Comparison of ENCODE assay signal across 17 cellular contexts in genomic region chr7:79933144-79933543, GRCh38.
A peak's percentile ranks its signal among the peaks of the same experiment; 100 is the strongest.
DNase-seq lines count a peak whose midpoint lies in the region; ATAC-seq and TF ChIP-seq lines count a peak whose summit lies in the region.
"Had no signal": no experiment of that assay in that cellular context is flagged by ENCODE, and none has a peak within 500 bp of the region (broad histone marks: within the 10 kb centered on the region; RNA-seq: fewer than 3 reads in every experiment).

No MANE protein-coding gene starts in this region.

- H3K27me3 ChIP-seq in GM23248 (replicated peaks; ENCODE audit: insufficient read depth) (no peaks in the 10 kb centered on the region), heart right ventricle (no peaks in the 10 kb centered on the region)

- H3K9me2 ChIP-seq in GM23248 (ENCODE audit: insufficient read depth) = no peaks in the 10 kb centered on the region

- H3K36me3 ChIP-seq in GM23248 (ENCODE audit: low read depth) (no peaks in the 10 kb centered on the region), heart right ventricle (no peaks in the 10 kb centered on the region)

- H3K79me2 ChIP-seq in GM23248 (ENCODE audit: insufficient read depth) = no peaks in the 10 kb centered on the region

- H3K9ac ChIP-seq in GM23248 = no peak overlapping the region

- H3K9me3 ChIP-seq in GM23248 (ENCODE audit: low read depth) (no peaks in the 10 kb centered on the region), heart right ventricle (peaks cover 0 to 4% (median 0%) of the 10 kb centered on the region in 11 donors)

- no peak for ATAC-seq in stimulated activated naive CD8-positive, alpha-beta T cell treated with anti-CD3 and anti-CD28 coated beads, Interleukin-15, Interleukin-2, amounts not matched to agents 100 U/mL and 50 U/mL, for 24 hours
- no peak for ATAC-seq in heart right ventricle
- no peak for ATAC-seq in GM21423 (IDR thresholded peaks at IDR 0.05; ENCODE audit: unreplicated experiment)

- H4K20me1 ChIP-seq in GM23248 (ENCODE audit: insufficient read depth) = no peaks in the 10 kb centered on the region

- intact Hi-C loops in heart right ventricle (cut with DNase I) = no loop called here

- in situ Hi-C loops in GM23248 (cut with MboI) (no loop called here), astrocyte of the spinal cord (cut with HindIII; ENCODE audit: low sequenced_read_pairs) (no loop called here)

- no peak overlapping the region for H3K4me3 ChIP-seq in GM23248
- H3K4me3 ChIP-seq in astrocyte of the spinal cord (ENCODE audit: low read depth, low read length) = no peak overlapping the region
- no peak overlapping the region for H3K4me3 ChIP-seq in fibroblast of the aortic adventitia (ENCODE audit: low read depth, low read length)
- no peak overlapping the region for H3K4me3 ChIP-seq in heart right ventricle
- H3K4me3 ChIP-seq: PC-9, SK-N-MC had no signal

- TF ChIP-seq CTCF in astrocyte of the spinal cord (IDR thresholded peaks at IDR 0.05; ENCODE audit: low read depth, low read length) = no peak
- TF ChIP-seq CTCF in fibroblast of the aortic adventitia (IDR thresholded peaks at IDR 0.05; ENCODE audit: insufficient read depth, low read length) = no peak
- TF ChIP-seq CTCF in heart right ventricle (IDR thresholded peaks at IDR 0.05) = no peak

- DNase-seq in GM23248 (peak; percentile 57), astrocyte of the spinal cord (ENCODE audit: low read depth, low spot score) (peak; percentile 56), fibroblast of the aortic adventitia (ENCODE audit: low read depth) (peak; percentile 98), DMS79 treated with DMSO at 0.1 percent for 48 hours (lab: John Stamatoyannopoulos, UW) (no peak), heart right ventricle (no peak)
- no peak for DNase-seq in stimulated activated naive CD8-positive, alpha-beta T cell treated with anti-CD3 and anti-CD28 coated beads, Interleukin-15, Interleukin-2, amounts not matched to agents 100 U/mL and 50 U/mL, for 24 hours
- DNase-seq: CD4-positive, CD25-positive, alpha-beta regulatory T cell; DMS53; GDM1; KBM-7; NCI-H146; NCI-H345; NCI-H69; PC-9 had no signal

- WGBS in GM23248 (ENCODE audit: low coverage in 1 of 2, low lambda C conversion rate in 2 of 2, missing lambda C conversion rate in 2 of 2), 2 experiments = 76 to 78% methylated on average over 3 of the region's 3 CpGs
- 69 to 74% methylated on average over 3 of the region's 3 CpGs for WGBS in heart right ventricle, 2 donors

- H3F3A ChIP-seq in GM23248 (ENCODE audit: insufficient read depth) = no peaks in the 10 kb centered on the region

- H3K4me1 ChIP-seq in GM23248 (ENCODE audit: insufficient read depth) = peaks cover 13% of the 10 kb centered on the region
- H3K4me1 ChIP-seq in heart right ventricle = no peaks in the 10 kb centered on the region

- peak overlapping the region; percentile 22; the same call in 1 of the 2 replicates for H3K27ac ChIP-seq in GM23248
- no peak overlapping the region for H3K27ac ChIP-seq in heart right ventricle
- H3K27ac ChIP-seq: HL-60, PC-9, SK-N-MC had no signal

- no peak overlapping the region for H3K4me2 ChIP-seq in GM23248 (ENCODE audit: unreplicated experiment)
- H3K4me2 ChIP-seq: PC-9 had no signal

- H2AFZ ChIP-seq in GM23248 = peak overlapping the region; percentile 9; the same call in 1 of the 2 replicates
- H2AFZ ChIP-seq: PC-9 had no signal

Comparison
In these comparisons a context has a peak if more than half of its experiments do, and no peak if none do; other contexts are left out.
1. DNase-seq: peak in GM23248 (single experiment), astrocyte of the spinal cord (single experiment) and fibroblast of the aortic adventitia (single experiment); none in stimulated activated naive CD8-positive, alpha-beta T cell treated with anti-CD3 and anti-CD28 coated beads, Interleukin-15, Interleukin-2, amounts not matched to agents 100 U/mL and 50 U/mL, for 24 hours (single experiment), DMS79 treated with DMSO at 0.1 percent for 48 hours (single experiment) and heart right ventricle (0 of 2).